1 cellular context compared by ENCODE assay signal in the genomic region with DNA sequence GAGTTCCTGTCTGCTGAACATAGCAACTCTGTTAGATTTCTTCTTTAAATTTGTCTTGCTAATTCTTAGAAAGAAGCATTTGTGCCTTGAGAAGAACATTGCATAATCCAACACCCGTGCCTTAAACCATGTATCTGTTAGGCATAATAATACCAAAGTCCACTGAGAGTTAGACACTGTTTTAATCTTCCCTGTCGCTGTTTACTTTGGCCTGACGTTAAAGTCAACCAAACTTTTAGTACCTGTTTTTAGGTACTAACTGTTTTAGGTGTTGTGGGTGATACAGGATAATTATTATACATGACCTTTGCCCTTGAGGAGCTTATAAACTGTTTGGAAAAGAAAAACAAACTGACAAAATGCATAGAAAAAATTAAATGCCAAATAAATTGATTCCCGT.
A peak's percentile ranks its signal among the peaks of the same experiment; 100 is the strongest.
TF ChIP-seq lines count a peak whose summit lies in the region.

No MANE protein-coding gene starts in this region.

TF ChIP-seq in HepG2, 621 proteins besides CTCF, POLR2A, EP300 and RAD21 (continued from another document and continues in another):
- TF ChIP-seq, protein P1, sequence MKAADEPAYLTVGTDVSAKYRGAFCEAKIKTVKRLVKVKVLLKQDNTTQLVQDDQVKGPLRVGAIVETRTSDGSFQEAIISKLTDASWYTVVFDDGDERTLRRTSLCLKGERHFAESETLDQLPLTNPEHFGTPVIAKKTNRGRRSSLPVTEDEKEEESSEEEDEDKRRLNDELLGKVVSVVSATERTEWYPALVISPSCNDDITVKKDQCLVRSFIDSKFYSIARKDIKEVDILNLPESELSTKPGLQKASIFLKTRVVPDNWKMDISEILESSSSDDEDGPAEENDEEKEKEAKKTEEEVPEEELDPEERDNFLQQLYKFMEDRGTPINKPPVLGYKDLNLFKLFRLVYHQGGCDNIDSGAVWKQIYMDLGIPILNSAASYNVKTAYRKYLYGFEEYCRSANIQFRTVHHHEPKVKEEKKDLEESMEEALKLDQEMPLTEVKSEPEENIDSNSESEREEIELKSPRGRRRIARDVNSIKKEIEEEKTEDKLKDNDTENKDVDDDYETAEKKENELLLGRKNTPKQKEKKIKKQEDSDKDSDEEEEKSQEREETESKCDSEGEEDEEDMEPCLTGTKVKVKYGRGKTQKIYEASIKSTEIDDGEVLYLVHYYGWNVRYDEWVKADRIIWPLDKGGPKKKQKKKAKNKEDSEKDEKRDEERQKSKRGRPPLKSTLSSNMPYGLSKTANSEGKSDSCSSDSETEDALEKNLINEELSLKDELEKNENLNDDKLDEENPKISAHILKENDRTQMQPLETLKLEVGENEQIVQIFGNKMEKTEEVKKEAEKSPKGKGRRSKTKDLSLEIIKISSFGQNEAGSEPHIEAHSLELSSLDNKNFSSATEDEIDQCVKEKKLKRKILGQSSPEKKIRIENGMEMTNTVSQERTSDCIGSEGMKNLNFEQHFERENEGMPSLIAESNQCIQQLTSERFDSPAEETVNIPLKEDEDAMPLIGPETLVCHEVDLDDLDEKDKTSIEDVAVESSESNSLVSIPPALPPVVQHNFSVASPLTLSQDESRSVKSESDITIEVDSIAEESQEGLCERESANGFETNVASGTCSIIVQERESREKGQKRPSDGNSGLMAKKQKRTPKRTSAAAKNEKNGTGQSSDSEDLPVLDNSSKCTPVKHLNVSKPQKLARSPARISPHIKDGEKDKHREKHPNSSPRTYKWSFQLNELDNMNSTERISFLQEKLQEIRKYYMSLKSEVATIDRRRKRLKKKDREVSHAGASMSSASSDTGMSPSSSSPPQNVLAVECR (CRISPR knock-in tag; IDR thresholded peaks at IDR 0.05; ENCODE audit: borderline replicate concordance) = no peak
- TF ChIP-seq ZNF713 (CRISPR knock-in tag; IDR thresholded peaks at IDR 0.05) (no peak), FIP1L1 (IDR thresholded peaks at IDR 0.05; ENCODE audit: borderline replicate concordance, insufficient read depth, low read depth, low read length) (no peak), ZFP90 (CRISPR knock-in tag; IDR thresholded peaks at IDR 0.05; ENCODE audit: borderline replicate concordance) (no peak), ZNF12 (CRISPR knock-in tag; IDR thresholded peaks at IDR 0.05) (no peak), STAG1 (CRISPR knock-in tag; IDR thresholded peaks at IDR 0.05) (no peak), ZNF615 (CRISPR knock-in tag; IDR thresholded peaks at IDR 0.05; ENCODE audit: borderline replicate concordance) (no peak), RBM22 (optimal IDR thresholded peaks at IDR 0.05; ENCODE audit: low read length) (no peak), TRIM24 (CRISPR knock-in tag; IDR thresholded peaks at IDR 0.05) (no peak), ZNF382 (CRISPR knock-in tag; IDR thresholded peaks at IDR 0.05; ENCODE audit: borderline replicate concordance) (no peak), U2AF1 (optimal IDR thresholded peaks at IDR 0.05; ENCODE audit: low read depth, low read length) (no peak), GATAD2A (CRISPR knock-in tag; IDR thresholded peaks at IDR 0.05) (peak; percentile 80), ZNF747 (CRISPR knock-in tag; IDR thresholded peaks at IDR 0.05; ENCODE audit: borderline replicate concordance) (no peak), ZNF17 (CRISPR knock-in tag; IDR thresholded peaks at IDR 0.05) (no peak), FOXC1 (CRISPR knock-in tag; IDR thresholded peaks at IDR 0.05; ENCODE audit: borderline replicate concordance) (no peak), ZNF775 (CRISPR knock-in tag; IDR thresholded peaks at IDR 0.05; ENCODE audit: borderline replicate concordance) (no peak), ARID2 (CRISPR knock-in tag; IDR thresholded peaks at IDR 0.05; ENCODE audit: borderline replicate concordance) (no peak), ZNF550 (CRISPR knock-in tag; IDR thresholded peaks at IDR 0.05; ENCODE audit: borderline replicate concordance) (no peak), ZBTB7B (CRISPR knock-in tag; IDR thresholded peaks at IDR 0.05) (no peak)
- TF ChIP-seq, protein P2, sequence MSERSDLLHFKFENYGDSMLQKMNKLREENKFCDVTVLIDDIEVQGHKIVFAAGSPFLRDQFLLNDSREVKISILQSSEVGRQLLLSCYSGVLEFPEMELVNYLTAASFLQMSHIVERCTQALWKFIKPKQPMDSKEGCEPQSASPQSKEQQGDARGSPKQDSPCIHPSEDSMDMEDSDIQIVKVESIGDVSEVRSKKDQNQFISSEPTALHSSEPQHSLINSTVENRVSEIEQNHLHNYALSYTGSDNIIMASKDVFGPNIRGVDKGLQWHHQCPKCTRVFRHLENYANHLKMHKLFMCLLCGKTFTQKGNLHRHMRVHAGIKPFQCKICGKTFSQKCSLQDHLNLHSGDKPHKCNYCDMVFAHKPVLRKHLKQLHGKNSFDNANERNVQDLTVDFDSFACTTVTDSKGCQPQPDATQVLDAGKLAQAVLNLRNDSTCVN (CRISPR knock-in tag; IDR thresholded peaks at IDR 0.05; ENCODE audit: borderline replicate concordance) = no peak
- TF ChIP-seq, protein P3, sequence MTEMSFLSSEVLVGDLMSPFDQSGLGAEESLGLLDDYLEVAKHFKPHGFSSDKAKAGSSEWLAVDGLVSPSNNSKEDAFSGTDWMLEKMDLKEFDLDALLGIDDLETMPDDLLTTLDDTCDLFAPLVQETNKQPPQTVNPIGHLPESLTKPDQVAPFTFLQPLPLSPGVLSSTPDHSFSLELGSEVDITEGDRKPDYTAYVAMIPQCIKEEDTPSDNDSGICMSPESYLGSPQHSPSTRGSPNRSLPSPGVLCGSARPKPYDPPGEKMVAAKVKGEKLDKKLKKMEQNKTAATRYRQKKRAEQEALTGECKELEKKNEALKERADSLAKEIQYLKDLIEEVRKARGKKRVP (CRISPR knock-in tag; IDR thresholded peaks at IDR 0.05) = no peak
- TF ChIP-seq, protein P4, sequence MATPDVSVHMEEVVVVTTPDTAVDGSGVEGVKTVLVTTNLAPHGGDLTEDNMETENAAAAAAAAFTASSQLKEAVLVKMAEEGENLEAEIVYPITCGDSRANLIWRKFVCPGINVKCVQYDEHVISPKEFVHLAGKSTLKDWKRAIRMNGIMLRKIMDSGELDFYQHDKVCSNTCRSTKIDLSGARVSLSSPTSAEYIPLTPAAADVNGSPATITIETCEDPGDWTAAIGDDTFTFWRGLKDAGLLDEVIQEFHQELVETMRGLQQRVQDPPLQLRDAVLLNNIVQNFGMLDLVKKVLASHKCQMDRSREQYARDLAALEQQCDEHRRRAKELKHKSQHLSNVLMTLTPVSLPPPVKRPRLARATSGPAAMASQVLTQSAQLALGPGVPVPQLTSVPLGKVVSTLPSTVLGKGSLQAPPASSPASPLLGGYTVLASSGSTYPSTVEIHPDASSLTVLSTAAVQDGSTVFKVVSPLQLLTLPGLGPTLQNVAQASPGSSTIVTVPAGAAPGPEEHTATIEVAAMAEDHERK (CRISPR knock-in tag; IDR thresholded peaks at IDR 0.05; ENCODE audit: low read depth) = no peak
- TF ChIP-seq, protein P5, sequence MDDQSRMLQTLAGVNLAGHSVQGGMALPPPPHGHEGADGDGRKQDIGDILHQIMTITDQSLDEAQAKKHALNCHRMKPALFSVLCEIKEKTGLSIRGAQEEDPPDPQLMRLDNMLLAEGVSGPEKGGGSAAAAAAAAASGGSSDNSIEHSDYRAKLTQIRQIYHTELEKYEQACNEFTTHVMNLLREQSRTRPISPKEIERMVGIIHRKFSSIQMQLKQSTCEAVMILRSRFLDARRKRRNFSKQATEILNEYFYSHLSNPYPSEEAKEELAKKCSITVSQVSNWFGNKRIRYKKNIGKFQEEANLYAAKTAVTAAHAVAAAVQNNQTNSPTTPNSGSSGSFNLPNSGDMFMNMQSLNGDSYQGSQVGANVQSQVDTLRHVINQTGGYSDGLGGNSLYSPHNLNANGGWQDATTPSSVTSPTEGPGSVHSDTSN (CRISPR knock-in tag; IDR thresholded peaks at IDR 0.05; ENCODE audit: borderline replicate concordance) = no peak
- TF ChIP-seq, protein P6, sequence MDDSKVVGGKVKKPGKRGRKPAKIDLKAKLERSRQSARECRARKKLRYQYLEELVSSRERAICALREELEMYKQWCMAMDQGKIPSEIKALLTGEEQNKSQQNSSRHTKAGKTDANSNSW (CRISPR knock-in tag; IDR thresholded peaks at IDR 0.05; ENCODE audit: borderline replicate concordance) = no peak
- TF ChIP-seq, protein P7, sequence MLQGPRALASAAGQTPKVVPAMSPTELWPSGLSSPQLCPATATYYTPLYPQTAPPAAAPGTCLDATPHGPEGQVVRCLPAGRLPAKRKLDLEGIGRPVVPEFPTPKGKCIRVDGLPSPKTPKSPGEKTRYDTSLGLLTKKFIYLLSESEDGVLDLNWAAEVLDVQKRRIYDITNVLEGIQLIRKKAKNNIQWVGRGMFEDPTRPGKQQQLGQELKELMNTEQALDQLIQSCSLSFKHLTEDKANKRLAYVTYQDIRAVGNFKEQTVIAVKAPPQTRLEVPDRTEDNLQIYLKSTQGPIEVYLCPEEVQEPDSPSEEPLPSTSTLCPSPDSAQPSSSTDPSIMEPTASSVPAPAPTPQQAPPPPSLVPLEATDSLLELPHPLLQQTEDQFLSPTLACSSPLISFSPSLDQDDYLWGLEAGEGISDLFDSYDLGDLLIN (CRISPR knock-in tag; IDR thresholded peaks at IDR 0.05; ENCODE audit: borderline replicate concordance) = no peak
- TF ChIP-seq, protein P8, sequence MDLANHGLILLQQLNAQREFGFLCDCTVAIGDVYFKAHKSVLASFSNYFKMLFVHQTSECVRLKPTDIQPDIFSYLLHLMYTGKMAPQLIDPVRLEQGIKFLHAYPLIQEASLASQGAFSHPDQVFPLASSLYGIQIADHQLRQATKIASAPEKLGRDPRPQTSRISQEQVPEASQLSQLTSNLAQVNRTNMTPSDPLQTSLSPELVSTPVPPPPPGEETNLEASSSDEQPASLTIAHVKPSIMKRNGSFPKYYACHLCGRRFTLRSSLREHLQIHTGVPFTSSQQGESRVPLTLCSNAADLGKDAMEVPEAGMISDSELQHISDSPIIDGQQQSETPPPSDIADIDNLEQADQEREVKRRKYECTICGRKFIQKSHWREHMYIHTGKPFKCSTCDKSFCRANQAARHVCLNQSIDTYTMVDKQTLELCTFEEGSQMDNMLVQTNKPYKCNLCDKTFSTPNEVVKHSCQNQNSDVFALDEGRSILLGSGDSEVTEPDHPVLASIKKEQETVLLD (CRISPR knock-in tag; IDR thresholded peaks at IDR 0.05; ENCODE audit: low read depth) = no peak
- TF ChIP-seq, protein P9, sequence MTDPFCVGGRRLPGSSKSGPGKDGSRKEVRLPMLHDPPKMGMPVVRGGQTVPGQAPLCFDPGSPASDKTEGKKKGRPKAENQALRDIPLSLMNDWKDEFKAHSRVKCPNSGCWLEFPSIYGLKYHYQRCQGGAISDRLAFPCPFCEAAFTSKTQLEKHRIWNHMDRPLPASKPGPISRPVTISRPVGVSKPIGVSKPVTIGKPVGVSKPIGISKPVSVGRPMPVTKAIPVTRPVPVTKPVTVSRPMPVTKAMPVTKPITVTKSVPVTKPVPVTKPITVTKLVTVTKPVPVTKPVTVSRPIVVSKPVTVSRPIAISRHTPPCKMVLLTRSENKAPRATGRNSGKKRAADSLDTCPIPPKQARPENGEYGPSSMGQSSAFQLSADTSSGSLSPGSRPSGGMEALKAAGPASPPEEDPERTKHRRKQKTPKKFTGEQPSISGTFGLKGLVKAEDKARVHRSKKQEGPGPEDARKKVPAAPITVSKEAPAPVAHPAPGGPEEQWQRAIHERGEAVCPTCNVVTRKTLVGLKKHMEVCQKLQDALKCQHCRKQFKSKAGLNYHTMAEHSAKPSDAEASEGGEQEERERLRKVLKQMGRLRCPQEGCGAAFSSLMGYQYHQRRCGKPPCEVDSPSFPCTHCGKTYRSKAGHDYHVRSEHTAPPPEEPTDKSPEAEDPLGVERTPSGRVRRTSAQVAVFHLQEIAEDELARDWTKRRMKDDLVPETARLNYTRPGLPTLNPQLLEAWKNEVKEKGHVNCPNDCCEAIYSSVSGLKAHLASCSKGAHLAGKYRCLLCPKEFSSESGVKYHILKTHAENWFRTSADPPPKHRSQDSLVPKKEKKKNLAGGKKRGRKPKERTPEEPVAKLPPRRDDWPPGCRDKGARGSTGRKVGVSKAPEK (CRISPR knock-in tag; IDR thresholded peaks at IDR 0.05; ENCODE audit: borderline replicate concordance) = no peak
- TF ChIP-seq, protein P10, sequence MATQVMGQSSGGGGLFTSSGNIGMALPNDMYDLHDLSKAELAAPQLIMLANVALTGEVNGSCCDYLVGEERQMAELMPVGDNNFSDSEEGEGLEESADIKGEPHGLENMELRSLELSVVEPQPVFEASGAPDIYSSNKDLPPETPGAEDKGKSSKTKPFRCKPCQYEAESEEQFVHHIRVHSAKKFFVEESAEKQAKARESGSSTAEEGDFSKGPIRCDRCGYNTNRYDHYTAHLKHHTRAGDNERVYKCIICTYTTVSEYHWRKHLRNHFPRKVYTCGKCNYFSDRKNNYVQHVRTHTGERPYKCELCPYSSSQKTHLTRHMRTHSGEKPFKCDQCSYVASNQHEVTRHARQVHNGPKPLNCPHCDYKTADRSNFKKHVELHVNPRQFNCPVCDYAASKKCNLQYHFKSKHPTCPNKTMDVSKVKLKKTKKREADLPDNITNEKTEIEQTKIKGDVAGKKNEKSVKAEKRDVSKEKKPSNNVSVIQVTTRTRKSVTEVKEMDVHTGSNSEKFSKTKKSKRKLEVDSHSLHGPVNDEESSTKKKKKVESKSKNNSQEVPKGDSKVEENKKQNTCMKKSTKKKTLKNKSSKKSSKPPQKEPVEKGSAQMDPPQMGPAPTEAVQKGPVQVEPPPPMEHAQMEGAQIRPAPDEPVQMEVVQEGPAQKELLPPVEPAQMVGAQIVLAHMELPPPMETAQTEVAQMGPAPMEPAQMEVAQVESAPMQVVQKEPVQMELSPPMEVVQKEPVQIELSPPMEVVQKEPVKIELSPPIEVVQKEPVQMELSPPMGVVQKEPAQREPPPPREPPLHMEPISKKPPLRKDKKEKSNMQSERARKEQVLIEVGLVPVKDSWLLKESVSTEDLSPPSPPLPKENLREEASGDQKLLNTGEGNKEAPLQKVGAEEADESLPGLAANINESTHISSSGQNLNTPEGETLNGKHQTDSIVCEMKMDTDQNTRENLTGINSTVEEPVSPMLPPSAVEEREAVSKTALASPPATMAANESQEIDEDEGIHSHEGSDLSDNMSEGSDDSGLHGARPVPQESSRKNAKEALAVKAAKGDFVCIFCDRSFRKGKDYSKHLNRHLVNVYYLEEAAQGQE (IDR thresholded peaks at IDR 0.05; ENCODE audit: borderline replicate concordance in 1 of 2, low read depth in 1 of 2, low read length in 2 of 2) = no peak
